1 cellular context compared by ENCODE assay signal in genomic region chr1:109216662-109217061, GRCh38.
TF ChIP-seq lines count a peak whose summit lies in the region.

No MANE protein-coding gene starts in this region.

TF ChIP-seq in HEK293, 187 proteins besides CTCF, POLR2A, EP300 and RAD21 (continued from another document):
- TF ChIP-seq INSM2 (tag by site-specific recombination; IDR thresholded peaks at IDR 0.05): no peak
- no peak for TF ChIP-seq ZFP3 (tag by site-specific recombination; IDR thresholded peaks at IDR 0.05; ENCODE audit: low read depth)
- peak; percentile 45; the same call in 1 of the 2 replicates for TF ChIP-seq SP7 (tag by site-specific recombination; IDR thresholded peaks at IDR 0.05)
